In genomic region chr15:64883997-64884511, GRCh38 we compare ENCODE assay signal across 1 cellular context.
TF ChIP-seq lines count a peak whose summit lies in the region.

No MANE protein-coding gene starts in this region.

TF ChIP-seq in GM12878, 131 proteins besides CTCF, POLR2A, EP300 and RAD21 (continued from another document):
- TF ChIP-seq ATF3 (IDR thresholded peaks at IDR 0.05; ENCODE audit: borderline replicate concordance, extremely low read depth, low read depth, low read length) = no peak
- no peak for TF ChIP-seq ZBTB4 (CRISPR knock-in tag; IDR thresholded peaks at IDR 0.05)
- TF ChIP-seq TCF3 (IDR thresholded peaks at IDR 0.05; ENCODE audit: borderline replicate concordance, insufficient read depth, low read depth, low read length) = no peak
- TF ChIP-seq POLR2AphosphoS5 (IDR thresholded peaks at IDR 0.05; ENCODE audit: low read length) = peak; percentile 58; the same call in 1 of the 2 replicates
- no peak for TF ChIP-seq YY1 (IDR thresholded peaks at IDR 0.05; ENCODE audit: low read depth, low read length)
- TF ChIP-seq RCOR1 (conservative IDR thresholded peaks at IDR 0.05; ENCODE audit: low read depth, low read length) = 0 out of 2 replicates have a peak, but pooled peaks have one; percentile 59
- no peak for TF ChIP-seq FOXK2 (IDR thresholded peaks at IDR 0.05)
- TF ChIP-seq KAT2A (conservative IDR thresholded peaks at IDR 0.05; ENCODE audit: control insufficient read depth, low read depth, low read length) = no peak
- TF ChIP-seq PAX5 (IDR thresholded peaks at IDR 0.05; ENCODE audit: borderline replicate concordance, low read depth, low read length) = no peak
- peak; percentile 73 for TF ChIP-seq SKIL (IDR thresholded peaks at IDR 0.05; ENCODE audit: low read depth, poor library complexity, severe bottlenecking)
- TF ChIP-seq EGR1 (IDR thresholded peaks at IDR 0.05; ENCODE audit: borderline replicate concordance in 1 of 2, low read depth in 2 of 2, low read length in 2 of 2) = no peak
- no peak for TF ChIP-seq HSF1 (IDR thresholded peaks at IDR 0.05; ENCODE audit: low read depth, low read length)
- peak; percentile 21; the same call in 1 of the 2 replicates for TF ChIP-seq ATF7 (IDR thresholded peaks at IDR 0.05; ENCODE audit: low read depth)
- TF ChIP-seq RELB (IDR thresholded peaks at IDR 0.05; ENCODE audit: low read depth) = peak; percentile 94
- no peak for TF ChIP-seq CEBPB (IDR thresholded peaks at IDR 0.05; ENCODE audit: borderline replicate concordance in 1 of 2, low read depth in 2 of 2, low read length in 2 of 2)
- no peak for TF ChIP-seq HDAC2 (IDR thresholded peaks at IDR 0.05)
- 0 out of 2 replicates have a peak, but pooled peaks have one; percentile 52 for TF ChIP-seq CHD2 (IDR thresholded peaks at IDR 0.05; ENCODE audit: borderline replicate concordance, low read depth, low read length)
- TF ChIP-seq MYB (IDR thresholded peaks at IDR 0.05; ENCODE audit: borderline replicate concordance, low read depth, low read length) = no peak
- TF ChIP-seq NBN (IDR thresholded peaks at IDR 0.05) = peak; percentile 63
TF ChIP-seq in GM12878: peak in this region for 37.
